Comparison of ENCODE assay signal across 25 cellular contexts in the genomic region with DNA sequence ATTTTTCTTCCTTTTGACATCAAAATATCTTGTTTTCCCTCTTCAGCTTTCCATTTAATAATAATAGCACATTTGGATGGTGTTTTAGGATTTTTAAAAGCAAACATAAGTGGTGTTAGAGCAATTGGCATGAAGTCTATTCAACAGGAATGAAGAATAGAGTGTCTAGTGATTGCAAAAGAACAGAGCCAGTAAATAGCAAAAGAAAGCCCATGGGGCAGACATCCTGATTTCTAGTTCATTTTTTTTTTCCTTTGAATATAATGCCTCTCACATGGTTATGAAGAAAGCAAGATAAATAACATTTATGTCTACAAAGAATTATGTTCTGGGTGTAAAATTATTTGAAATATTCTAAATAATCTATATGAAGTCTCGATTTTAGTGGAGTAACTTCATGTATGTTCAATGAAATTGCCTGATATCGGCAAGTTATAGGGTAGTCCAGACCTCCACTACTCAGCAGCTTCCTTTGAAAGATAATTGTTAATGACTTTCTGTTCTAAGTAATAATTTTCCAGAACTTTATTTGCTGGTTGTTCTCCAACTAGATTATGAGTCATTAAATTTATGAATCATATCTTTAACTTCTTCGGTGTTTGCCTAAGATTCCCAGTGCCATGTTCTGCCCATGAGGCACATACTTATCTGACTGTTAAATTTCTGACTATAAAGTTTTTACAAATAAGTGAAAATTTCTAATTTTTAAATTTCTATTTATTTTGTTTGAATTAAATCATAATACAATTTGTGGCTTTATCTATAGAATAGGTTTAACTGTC.
DNase-seq lines count a peak whose midpoint lies in the region; ATAC-seq and TF ChIP-seq lines count a peak whose summit lies in the region.
"Had no signal": no experiment of that assay in that cellular context is flagged by ENCODE, and none has a peak within 500 bp of the region (broad histone marks: within the 10 kb centered on the region; RNA-seq: fewer than 3 reads in every experiment).

No MANE protein-coding gene starts in this region.

- no peak overlapping the region for H3K4me2 ChIP-seq in HCT116 (ENCODE audit: low read length)
- no peak overlapping the region for H3K4me2 ChIP-seq in fibroblast of lung (ENCODE audit: extremely low read depth, insufficient read depth, low read length)

- BruUV-seq in HCT116 (replicated peaks; lab: Mats Ljungman, UMichigan): no TSS peak

- intact Hi-C loops in HCT116 (cut with micrococcal nuclease): no loop called here

- DNase-seq in HCT116 (ENCODE audit: low read depth, low spot score) (no peak), RWPE2 (ENCODE audit: low spot score) (no peak), fibroblast of lung (ENCODE audit: low read depth in 2 of 2) (peak; percentile 10 to 36), retinal pigment epithelial cell (ENCODE audit: low read depth) (peak; percentile 15), islet precursor cell (no peak), kidney glomerular epithelial cell (lab: John Stamatoyannopoulos, UW) (no peak), activated T-cell treated with anti-CD3 and anti-CD28 coated beads for 4 hours (no peak)
- DNase-seq: activated CD4-positive, alpha-beta T cell treated with anti-CD3 and anti-CD28 coated beads for 1 hour; body of pancreas; gastrocnemius medialis; GDM1; H7; Kasumi-1; midbrain; NCI-H1105 treated with DMSO at 0.1 percent for 48 hours; NCI-H2081 treated with DMSO at 0.1 percent for 48 hours; NCI-H510A treated with DMSO at 0.1 percent for 48 hours; posterior cingulate gyrus; stimulated activated CD4-positive, alpha-beta T cell treated with anti-CD3 and anti-CD28 coated beads, Interleukin-1b, Interleukin-23, amount 100 ng/mL, for 48 hours; stimulated activated naive B cell treated with anti-CD40 and anti-IgM and Interleukin-4, amounts not matched to agents 10 μg/mL and 1 μg/mL and 100 μg/mL, for 72 hours had no signal

- ATAC-seq in HCT116: no peak
- peak; percentile 61; the same call in 2 of the 3 replicates for ATAC-seq in RWPE2 (ENCODE audit: low read depth)
- ATAC-seq in GM18861 (IDR thresholded peaks at IDR 0.05; ENCODE audit: unreplicated experiment): no peak
- ATAC-seq: activated naive CD4-positive, alpha-beta T cell treated with anti-CD3 and anti-CD28 coated beads, Interleukin-2, amount 50 U/mL, for 72 hours; body of pancreas; gastrocnemius medialis; GM12878; Right ventricle myocardium inferior; stimulated activated naive B cell treated with anti-CD40 and anti-IgM and Interleukin-4, amounts not matched to agents 10 μg/mL and 1 μg/mL and 100 μg/mL, for 72 hours had no signal

- H3K36me3 ChIP-seq in HCT116 (ENCODE audit: control insufficient read depth in 1 of 2, insufficient read depth in 2 of 2, low read length in 2 of 2): no peaks in the 10 kb centered on the region
- no peaks in the 10 kb centered on the region for H3K36me3 ChIP-seq in RWPE2 (ENCODE audit: low read depth)
- H3K36me3 ChIP-seq in fibroblast of lung (ENCODE audit: control insufficient read depth, insufficient read depth, low read length): no peaks in the 10 kb centered on the region
- H3K36me3 ChIP-seq: gastrocnemius medialis, thoracic aorta had no signal

- H3K4me3 ChIP-seq in HCT116 (replicated peaks in 1 of 2; ENCODE audit: low read depth in 1 of 2, low read length in 2 of 2) (no peak overlapping the region), RWPE2 (ENCODE audit: severe bottlenecking) (no peak overlapping the region), fibroblast of lung (replicated peaks in 1 of 4; ENCODE audit: control extremely low read depth in 1 of 4, insufficient read depth in 1 of 4, low read depth in 3 of 4, low read length in 4 of 4) (no peak overlapping the region), retinal pigment epithelial cell (ENCODE audit: low read length) (no peak overlapping the region)
- H3K4me3 ChIP-seq: body of pancreas, gastrocnemius medialis, GM12878, thoracic aorta had no signal

- TF ChIP-seq CTCF in HCT116 (IDR thresholded peaks at IDR 0.05 in 2 of 3, conservative IDR thresholded peaks at IDR 0.05 in 1 of 3; ENCODE audit: borderline replicate concordance in 1 of 3, insufficient read depth in 1 of 3, low read depth in 2 of 3, low read length in 2 of 3) (no peak), RWPE2 (IDR thresholded peaks at IDR 0.05; ENCODE audit: poor library complexity, severe bottlenecking) (no peak), fibroblast of lung (conservative IDR thresholded peaks at IDR 0.05 in 1 of 2, IDR thresholded peaks at IDR 0.05 in 1 of 2; ENCODE audit: low read depth in 1 of 2, low read length in 2 of 2) (no peak), retinal pigment epithelial cell (conservative IDR thresholded peaks at IDR 0.05; ENCODE audit: low read depth, low read length) (no peak)

- H3K9me3 ChIP-seq in HCT116 (ENCODE audit: control insufficient read depth in 1 of 2, insufficient read depth in 1 of 2, low read depth in 1 of 2, low read length in 2 of 2): no peaks in the 10 kb centered on the region
- H3K9me3 ChIP-seq in RWPE2 (ENCODE audit: severe bottlenecking): no peaks in the 10 kb centered on the region
- H3K9me3 ChIP-seq in fibroblast of lung (ENCODE audit: control insufficient read depth, insufficient read depth, low read depth, low read length): no peaks in the 10 kb centered on the region
- H3K9me3 ChIP-seq: body of pancreas, gastrocnemius medialis, thoracic aorta had no signal

- CTCF ChIA-PET in HCT116 (lab: Charles Lee): no interaction called here

- TF ChIP-seq RAD21 in HCT116 (IDR thresholded peaks at IDR 0.05; ENCODE audit: low read depth): no peak

- H3K27me3 ChIP-seq in HCT116 (ENCODE audit: insufficient read depth, low read length): no peaks in the 10 kb centered on the region
- no peaks in the 10 kb centered on the region for H3K27me3 ChIP-seq in RWPE2 (ENCODE audit: insufficient read depth, poor library complexity, severe bottlenecking)
- no peaks in the 10 kb centered on the region for H3K27me3 ChIP-seq in fibroblast of lung (ENCODE audit: control insufficient read depth, insufficient read depth, low read length)
- H3K27me3 ChIP-seq: body of pancreas, gastrocnemius medialis had no signal

- H3K4me1 ChIP-seq in HCT116 (ENCODE audit: control insufficient read depth in 1 of 2, insufficient read depth in 2 of 2, low read length in 2 of 2) (no peaks in the 10 kb centered on the region), RWPE2 (ENCODE audit: insufficient read depth, poor library complexity, severe bottlenecking) (peaks cover 10% of the 10 kb centered on the region), fibroblast of lung (ENCODE audit: control insufficient read depth, extremely low read depth, insufficient read depth, low read length) (no peaks in the 10 kb centered on the region)
- H3K4me1 ChIP-seq: body of pancreas, gastrocnemius medialis had no signal

- RAD21 ChIA-PET in HCT116 (lab: Charles Lee; ENCODE audit: low non-redundant PET in 1 of 2, low total read pairs in 2 of 2, uncharacterized antibody in 2 of 2, unreplicated experiment in 2 of 2): no interaction called here

- no peaks in the 10 kb centered on the region for H3K9me2 ChIP-seq in HCT116 (ENCODE audit: insufficient read depth)

- POLR2A ChIA-PET in HCT116 (lab: Charles Lee): no interaction called here

- H4K20me1 ChIP-seq in HCT116 (ENCODE audit: insufficient read depth): no peaks in the 10 kb centered on the region
- no peaks in the 10 kb centered on the region for H4K20me1 ChIP-seq in fibroblast of lung (ENCODE audit: control insufficient read depth, extremely low read depth, insufficient read depth, low read length)

- no peak for TF ChIP-seq POLR2A in HCT116 (IDR thresholded peaks at IDR 0.05; ENCODE audit: borderline replicate concordance, extremely low read depth, insufficient read depth, insufficient read length)

- H3K27ac ChIP-seq in HCT116 (ENCODE audit: low read depth, low read length) (no peak overlapping the region), RWPE2 (ENCODE audit: poor library complexity, severe bottlenecking) (no peak overlapping the region), fibroblast of lung (ENCODE audit: insufficient read depth, low read length) (no peak overlapping the region)
- H3K27ac ChIP-seq: body of pancreas, gastrocnemius medialis, thoracic aorta had no signal

- no peaks in the 10 kb centered on the region for H3K79me2 ChIP-seq in HCT116 (ENCODE audit: insufficient read depth, low read length)
- H3K79me2 ChIP-seq in fibroblast of lung (ENCODE audit: control insufficient read depth, insufficient read depth, low read length): no peaks in the 10 kb centered on the region

- H2AFZ ChIP-seq in HCT116 (ENCODE audit: low read depth, low read length, poor library complexity, severe bottlenecking) (peak overlapping the region; percentile 29), fibroblast of lung (ENCODE audit: low read length) (no peak overlapping the region)

- no peak overlapping the region for H3K9ac ChIP-seq in HCT116 (ENCODE audit: low read length)
- H3K9ac ChIP-seq in fibroblast of lung (ENCODE audit: insufficient read depth, low read length): no peak overlapping the region

TF ChIP-seq in HCT116, 20 proteins besides CTCF, POLR2A, EP300 and RAD21:
- TF ChIP-seq CBX3 (IDR thresholded peaks at IDR 0.05; ENCODE audit: low read depth): no peak
- 0 out of 2 replicates have a peak, but pooled peaks have one; percentile 8 for TF ChIP-seq JUND (IDR thresholded peaks at IDR 0.05)
- TF ChIP-seq, protein P1, sequence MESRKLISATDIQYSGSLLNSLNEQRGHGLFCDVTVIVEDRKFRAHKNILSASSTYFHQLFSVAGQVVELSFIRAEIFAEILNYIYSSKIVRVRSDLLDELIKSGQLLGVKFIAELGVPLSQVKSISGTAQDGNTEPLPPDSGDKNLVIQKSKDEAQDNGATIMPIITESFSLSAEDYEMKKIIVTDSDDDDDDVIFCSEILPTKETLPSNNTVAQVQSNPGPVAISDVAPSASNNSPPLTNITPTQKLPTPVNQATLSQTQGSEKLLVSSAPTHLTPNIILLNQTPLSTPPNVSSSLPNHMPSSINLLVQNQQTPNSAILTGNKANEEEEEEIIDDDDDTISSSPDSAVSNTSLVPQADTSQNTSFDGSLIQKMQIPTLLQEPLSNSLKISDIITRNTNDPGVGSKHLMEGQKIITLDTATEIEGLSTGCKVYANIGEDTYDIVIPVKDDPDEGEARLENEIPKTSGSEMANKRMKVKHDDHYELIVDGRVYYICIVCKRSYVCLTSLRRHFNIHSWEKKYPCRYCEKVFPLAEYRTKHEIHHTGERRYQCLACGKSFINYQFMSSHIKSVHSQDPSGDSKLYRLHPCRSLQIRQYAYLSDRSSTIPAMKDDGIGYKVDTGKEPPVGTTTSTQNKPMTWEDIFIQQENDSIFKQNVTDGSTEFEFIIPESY (IDR thresholded peaks at IDR 0.05; ENCODE audit: extremely low read depth, insufficient replicate concordance, low read length): no peak
- TF ChIP-seq SIN3A (IDR thresholded peaks at IDR 0.05; ENCODE audit: low read depth): no peak
TF ChIP-seq in HCT116: peak in this region for 1.

Comparison
In these comparisons a context has a peak if more than half of its experiments do, and no peak if none do; other contexts are left out.
1. DNase-seq: peak in fibroblast of lung (2 of 2) and retinal pigment epithelial cell (single experiment); none in HCT116 (single experiment), RWPE2 (single experiment), islet precursor cell (single experiment), kidney glomerular epithelial cell (single experiment) and activated T-cell treated with anti-CD3 and anti-CD28 coated beads for 4 hours (single experiment).